ENCODE assay signal across 11 cellular contexts in genomic region chr15:64865998-64866520, GRCh38. TPM values are rescaled to one million over a fixed set of nuclear protein-coding genes. Genes with fewer than 3 reads are reported as not detected.
DNase-seq lines count a peak whose midpoint lies in the region; ATAC-seq and TF ChIP-seq lines count a peak whose summit lies in the region.
"Had no signal": no experiment of that assay in that cellular context is flagged by ENCODE, and none has a peak within 500 bp of the region (broad histone marks: within the 10 kb centered on the region; RNA-seq: fewer than 3 reads in every experiment).

No MANE protein-coding gene starts in this region.

- 38% methylated on average over 3 of the region's 6 CpGs for WGBS in mammary epithelial cell (ENCODE audit: low coverage, missing lambda C conversion rate)
- no CpG with 5 or more reads among the region's 6 CpGs for WGBS in right lobe of liver (ENCODE audit: insufficient coverage, low coverage, low lambda C conversion rate, missing lambda C conversion rate)

- no peak overlapping the region for H3K4me3 Mint-ChIP-seq in MCF 10A (ENCODE audit: unreplicated experiment)
- H3K4me3 Mint-ChIP-seq: mesothelial cell of epicardium had no signal

- H3K9me3 Mint-ChIP-seq in MCF 10A (ENCODE audit: unreplicated experiment) = no peaks in the 10 kb centered on the region
- H3K9me3 Mint-ChIP-seq: mesothelial cell of epicardium had no signal

- in situ Hi-C loops in mammary epithelial cell (cut with MboI; ENCODE audit: low sequenced_read_pairs in 2 of 2) = no loop called here

- no peak overlapping the region for H3K4me2 ChIP-seq in mammary epithelial cell (ENCODE audit: insufficient read depth, low read depth, low read length)

- BruUV-seq in mammary epithelial cell (replicated peaks; lab: Mats Ljungman, UMichigan) (no TSS peak), MCF 10A (replicated peaks; lab: Mats Ljungman, UMichigan) (no TSS peak)

- no peak overlapping the region for H2AFZ ChIP-seq in mammary epithelial cell (ENCODE audit: low read depth, low read length)

- dilution Hi-C loops in mammary epithelial cell (cut with HindIII; ENCODE audit: low sequenced_read_pairs) = no loop called here

- intact Hi-C loops in mammary epithelial cell (cut with micrococcal nuclease) = no loop called here
- intact Hi-C loops in MCF 10A (cut with micrococcal nuclease) = no loop called here
- intact Hi-C loops in right lobe of liver (cut with DNase I) = no loop called here
- intact Hi-C loops in uterus (cut with DNase I; ENCODE audit: low total_unique reads) = no loop called here

- TF ChIP-seq POLR2A in right lobe of liver (IDR thresholded peaks at IDR 0.05) = no peak
- TF ChIP-seq POLR2A in uterus (IDR thresholded peaks at IDR 0.05) = no peak

- CTCF ChIA-PET in mammary epithelial cell (lab: Charles Lee; ENCODE audit: low non-redundant PET) (no interaction called here), MCF 10A (lab: Yijun Ruan, JAX) (interaction anchor here (0.8 kb wide), 1 partner anchor 57 kb away, joined by 5 read pairs; no protein-coding TSS in a partner anchor)

- TF ChIP-seq CTCF in mammary epithelial cell (conservative IDR thresholded peaks at IDR 0.05 in 1 of 2, IDR thresholded peaks at IDR 0.05 in 1 of 2; ENCODE audit: extremely low read depth in 1 of 2, insufficient read depth in 1 of 2, low read depth in 1 of 2, low read length in 2 of 2) (no peak), MCF 10A (IDR thresholded peaks at IDR 0.05; ENCODE audit: unreplicated experiment) (no peak), right lobe of liver (IDR thresholded peaks at IDR 0.05) (no peak), uterus (IDR thresholded peaks at IDR 0.05) (no peak)

- no peak overlapping the region for H3K27ac Mint-ChIP-seq in MCF 10A (ENCODE audit: low read depth, unreplicated experiment)
- H3K27ac Mint-ChIP-seq: mesothelial cell of epicardium had no signal

- H3K27ac ChIP-seq in mammary epithelial cell (ENCODE audit: insufficient read depth, low read depth, low read length) (no peak overlapping the region), duodenal mucosa (ENCODE audit: low read depth, low read length) (peak overlapping the region; percentile 67), right lobe of liver (no peak overlapping the region), uterus (peak overlapping the region; percentile 45 to 60)

- peaks cover 12% of the 10 kb centered on the region for H3K36me3 Mint-ChIP-seq in MCF 10A (ENCODE audit: insufficient read depth, unreplicated experiment)
- H3K36me3 Mint-ChIP-seq: mesothelial cell of epicardium had no signal

- H3K79me2 ChIP-seq in mammary epithelial cell (ENCODE audit: insufficient read depth, low read length) = no peaks in the 10 kb centered on the region

- H3K27me3 ChIP-seq in mammary epithelial cell (ENCODE audit: insufficient read depth, low read length) = no peaks in the 10 kb centered on the region
- H3K27me3 ChIP-seq in duodenal mucosa (ENCODE audit: control insufficient read depth in 1 of 2, insufficient read depth in 2 of 2, low read length in 2 of 2) = no peaks in the 10 kb centered on the region
- no peaks in the 10 kb centered on the region for H3K27me3 ChIP-seq in right lobe of liver
- H3K27me3 ChIP-seq in uterus = no peaks in the 10 kb centered on the region
- H3K27me3 ChIP-seq: adrenal gland had no signal

- no peaks in the 10 kb centered on the region for H3K4me1 Mint-ChIP-seq in MCF 10A (ENCODE audit: insufficient read depth, unreplicated experiment)

- H3K9ac ChIP-seq in mammary epithelial cell (ENCODE audit: insufficient read depth, low read length) (no peak overlapping the region), duodenal mucosa (ENCODE audit: low read depth in 1 of 2, low read length in 2 of 2) (no peak overlapping the region)

- no peaks in the 10 kb centered on the region for H3K36me3 ChIP-seq in mammary epithelial cell (ENCODE audit: insufficient read depth, low read length)
- peaks cover 10 to 13% of the 10 kb centered on the region in 2 donors for H3K36me3 ChIP-seq in duodenal mucosa (ENCODE audit: control insufficient read depth in 1 of 2, insufficient read depth in 2 of 2, low read length in 2 of 2)
- H3K36me3 ChIP-seq in right lobe of liver = peaks cover 0 to 7% (median under 1%) of the 10 kb centered on the region in 4 donors
- H3K36me3 ChIP-seq in uterus = no peaks in the 10 kb centered on the region

- no peaks in the 10 kb centered on the region for H4K20me1 ChIP-seq in mammary epithelial cell (ENCODE audit: insufficient read depth, low read length)

- H3K4me1 ChIP-seq in mammary epithelial cell (ENCODE audit: insufficient read depth, low read length) (peaks cover 3% of the 10 kb centered on the region), duodenal mucosa (ENCODE audit: control insufficient read depth in 1 of 2, insufficient read depth in 2 of 2, low read length in 2 of 2) (peaks cover 6 to 9% of the 10 kb centered on the region in 2 donors), right lobe of liver (peaks cover 0 to 4% (median 0%) of the 10 kb centered on the region in 4 donors), uterus (peaks cover 0 to 4% of the 10 kb centered on the region in 2 donors)

- DNase-seq in mammary epithelial cell = peak; percentile 23
- no peak for DNase-seq in MCF 10A (ENCODE audit: unreplicated experiment)
- DNase-seq in right lobe of liver = peak in 2 of 3 donors; percentile 75 to 76
- DNase-seq in uterus = no peak
- DNase-seq in NCI-H146 treated with DMSO at 0.1 percent for 48 hours (lab: John Stamatoyannopoulos, UW; ENCODE audit: unreplicated experiment) = no peak
- no peak for DNase-seq in activated naive CD4-positive, alpha-beta T cell treated with anti-CD3 and anti-CD28 coated beads, Interleukin-2, amount 50 U/mL, for 16 hours
- DNase-seq: NCI-H2081 treated with DMSO at 0.1 percent for 48 hours had no signal

- H3K9me3 ChIP-seq in mammary epithelial cell (replicated peaks; ENCODE audit: insufficient read depth, low read length) (no peaks in the 10 kb centered on the region), duodenal mucosa (ENCODE audit: control insufficient read depth in 1 of 2, low read length in 2 of 2) (no peaks in the 10 kb centered on the region), right lobe of liver (no peaks in the 10 kb centered on the region), uterus (no peaks in the 10 kb centered on the region)
- H3K9me3 ChIP-seq: adrenal gland had no signal

- peak; percentile 60 to 92 (median 66) for ATAC-seq in right lobe of liver
- no peak for ATAC-seq in HG02642 (IDR thresholded peaks at IDR 0.05; ENCODE audit: poor library complexity, unreplicated experiment)

- no peak overlapping the region for H3K4me3 ChIP-seq in mammary epithelial cell (replicated peaks in 1 of 3; ENCODE audit: insufficient read depth in 1 of 3, low read depth in 2 of 3, low read length in 3 of 3)
- H3K4me3 ChIP-seq in duodenal mucosa (ENCODE audit: low read depth in 1 of 2, low read length in 2 of 2) = no peak overlapping the region
- no peak overlapping the region for H3K4me3 ChIP-seq in right lobe of liver
- no peak overlapping the region for H3K4me3 ChIP-seq in uterus
- H3K4me3 ChIP-seq: adrenal gland had no signal

- POLR2A ChIA-PET in MCF 10A (lab: Yijun Ruan, JAX) = no interaction called here

- no peaks in the 10 kb centered on the region for H3K27me3 Mint-ChIP-seq in MCF 10A (ENCODE audit: insufficient read depth, unreplicated experiment)

RNA-seq across cellular contexts. Expression of gene PLEKHO2, which starts 24.3 kb away (rescaled TPM):
- 1 to 10 TPM; 6.0 to 7.5 TPM for total RNA-seq in mammary epithelial cell
- polyA plus RNA-seq in mammary epithelial cell = 11.3 TPM
- polyA minus RNA-seq in mammary epithelial cell = 8.8 TPM
- total RNA-seq in MCF 10A (2022) = 2.0 and 2.7 TPM in 2 replicates
- total RNA-seq in right lobe of liver = 10 to 100 TPM in 1 of 6 experiments, 1 to 10 TPM in 5; 3.9 to 11.8 (median 5.2) TPM
- total RNA-seq in uterus = 10 to 100 TPM; 10.3 to 46.2 (median 23.0) TPM

RNA-seq across cellular contexts. Expression of gene PIF1, which starts 40.6 kb away (rescaled TPM):
- total RNA-seq in mammary epithelial cell = 10 to 100 TPM in 1 of 2 donors, under 1 TPM in 1; 0.83 to 17.3 TPM
- 10.7 TPM for polyA plus RNA-seq in mammary epithelial cell
- 7.1 TPM for polyA minus RNA-seq in mammary epithelial cell
- total RNA-seq in MCF 10A (2022) = 8.1 and 13.4 TPM in 2 replicates
- total RNA-seq in right lobe of liver = under 1 TPM; 0.11 to 1.00 (median 0.36) TPM
- 1 to 10 TPM in 1 of 4 donors, under 1 TPM in 2, not detected in 1; 0.24 to 5.5 (median 0.29) TPM for total RNA-seq in uterus

RNA-seq across cellular contexts. Expression of gene ANKDD1A, which starts 45.6 kb away (rescaled TPM):
- 1 to 10 TPM in 1 of 2 donors, under 1 TPM in 1; 0.83 to 1.6 TPM for total RNA-seq in mammary epithelial cell
- polyA plus RNA-seq in mammary epithelial cell = 2.3 TPM
- not detected for polyA minus RNA-seq in mammary epithelial cell
- total RNA-seq in MCF 10A (2022) = 0.16 and 0.66 TPM in 2 replicates
- total RNA-seq in right lobe of liver = 1 to 10 TPM in 1 of 6 experiments, under 1 TPM in 5; 0.29 to 1.1 (median 0.47) TPM
- total RNA-seq in uterus = 10 to 100 TPM in 3 of 4 donors, under 1 TPM in 1; 0.59 to 36.2 (median 17.7) TPM

Comparison
In these comparisons a context has a peak if more than half of its experiments do, and no peak if none do; other contexts are left out.
1. DNase-seq: peak in mammary epithelial cell (single experiment) and right lobe of liver (2 of 3); none in MCF 10A (single experiment), uterus (0 of 2), NCI-H146 treated with DMSO at 0.1 percent for 48 hours (single experiment) and activated naive CD4-positive, alpha-beta T cell treated with anti-CD3 and anti-CD28 coated beads, Interleukin-2, amount 50 U/mL, for 16 hours (single experiment).
2. H3K27ac ChIP-seq: peak in duodenal mucosa (single experiment) and uterus (2 of 2); none in mammary epithelial cell (single experiment) and right lobe of liver (0 of 3).